10 cellular contexts compared by ENCODE assay signal in the genomic region with DNA sequence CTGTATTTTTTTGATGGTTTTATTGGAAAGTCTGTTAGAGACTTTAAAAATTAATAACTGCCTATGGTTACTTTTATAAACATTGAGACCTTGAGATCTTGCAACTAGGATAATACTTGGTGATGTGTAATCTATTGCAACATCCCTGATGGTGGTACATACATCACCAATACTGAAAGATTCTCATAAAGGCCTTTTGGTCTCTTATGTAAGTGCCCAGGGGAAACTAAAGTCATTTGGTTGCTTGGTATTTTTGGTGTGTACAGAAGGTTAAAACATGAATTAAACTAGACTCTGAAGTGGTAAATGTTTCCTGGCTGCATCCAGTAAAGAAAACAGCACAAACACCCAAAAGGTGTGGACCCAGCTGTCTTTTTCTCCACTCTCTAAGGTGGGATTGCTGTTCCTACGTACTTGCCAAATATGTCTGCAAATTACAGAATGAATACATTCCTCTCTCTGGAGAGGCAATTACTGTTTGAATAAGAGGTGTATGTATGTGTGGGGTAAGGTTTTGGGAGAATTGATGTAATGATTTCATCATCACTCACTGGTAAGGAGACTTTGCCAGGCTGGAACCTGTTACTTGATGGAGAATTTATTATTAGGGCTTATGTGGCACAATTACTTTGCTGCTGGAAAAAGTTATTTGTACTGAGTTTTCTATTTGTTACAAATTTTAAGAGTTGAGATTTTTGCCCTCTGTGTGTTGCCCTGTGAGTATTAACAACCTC. TPM values are rescaled to one million over a fixed set of nuclear protein-coding genes. Genes with fewer than 3 reads are reported as not detected.
DNase-seq lines count a peak whose midpoint lies in the region; ATAC-seq and TF ChIP-seq lines count a peak whose summit lies in the region.
"Had no signal": no experiment of that assay in that cellular context is flagged by ENCODE, and none has a peak within 500 bp of the region (broad histone marks: within the 10 kb centered on the region; RNA-seq: fewer than 3 reads in every experiment).

No MANE protein-coding gene starts in this region.

- peak overlapping the region; percentile 95 for H3K4me3 ChIP-seq in OCI-LY7 (ENCODE audit: low read depth, low read length, poor library complexity, severe bottlenecking)
- H3K4me3 ChIP-seq in epithelial cell of esophagus (ENCODE audit: low read length): no peak overlapping the region
- H3K4me3 ChIP-seq in osteoblast (ENCODE audit: insufficient read depth, low read length): no peak overlapping the region

- no peak for DNase-seq in activated naive CD4-positive, alpha-beta T cell (lab: John Stamatoyannopoulos, UW)
- DNase-seq in OCI-LY7 (ENCODE audit: low spot score) (no peak), epithelial cell of esophagus (ENCODE audit: low read depth) (peak; percentile 55), type B pancreatic cell (ENCODE audit: extremely low spot score, unreplicated experiment) (no peak), omental fat pad (ENCODE audit: low spot score) (no peak), DMS53 (lab: John Stamatoyannopoulos, UW) (no peak), osteoblast (ENCODE audit: insufficient read length, low spot score, missing footprints) (no peak)
- DNase-seq: activated CD4-positive, alpha-beta T cell treated with anti-CD3 and anti-CD28 coated beads, Interleukin-2, amount 50 U/mL, for 1 hour had no signal

- no peak overlapping the region for H2AFZ ChIP-seq in OCI-LY7 (ENCODE audit: low read length)
- no peak overlapping the region for H2AFZ ChIP-seq in osteoblast (ENCODE audit: low read length)

- H4K20me1 ChIP-seq in OCI-LY7 (ENCODE audit: insufficient read depth, low read length) (peaks cover 64% of the 10 kb centered on the region), osteoblast (ENCODE audit: insufficient read depth, low read length) (peaks cover 44% of the 10 kb centered on the region)

- TF ChIP-seq CTCF in OCI-LY7 (conservative IDR thresholded peaks at IDR 0.05; ENCODE audit: low read length) (no peak), epithelial cell of esophagus (IDR thresholded peaks at IDR 0.05; ENCODE audit: insufficient read depth, low read depth, low read length, missing control alignments) (no peak), type B pancreatic cell (conservative IDR thresholded peaks at IDR 0.05) (no peak), omental fat pad (IDR thresholded peaks at IDR 0.05) (no peak), osteoblast (IDR thresholded peaks at IDR 0.05; ENCODE audit: extremely low read depth, low read depth, low read length) (no peak)

- H3K36me3 ChIP-seq in OCI-LY7 (ENCODE audit: insufficient read depth, low read length) (peaks cover 61% of the 10 kb centered on the region), osteoblast (ENCODE audit: insufficient read depth, low read length) (no peaks in the 10 kb centered on the region)

- H3K27me3 Mint-ChIP-seq in activated naive CD4-positive, alpha-beta T cell treated with anti-CD3 and anti-CD28 coated beads, Interleukin-2, amount 50 U/mL, for 24 hours: no peaks in the 10 kb centered on the region
- no peaks in the 10 kb centered on the region for H3K27me3 Mint-ChIP-seq in type B pancreatic cell

- intact Hi-C loops in OCI-LY7 (cut with micrococcal nuclease; ENCODE audit: unreplicated experiment): loop anchor here (2.0 to 10.0 kb wide), 4 partner anchors 162 to 285 kb away; no protein-coding TSS in a partner anchor

- H3K27ac Mint-ChIP-seq in activated naive CD4-positive, alpha-beta T cell treated with anti-CD3 and anti-CD28 coated beads, Interleukin-2, amount 50 U/mL, for 24 hours: peak overlapping the region; percentile 85
- H3K27ac Mint-ChIP-seq in type B pancreatic cell: peak overlapping the region; percentile 71

- peaks cover 68% of the 10 kb centered on the region for H3K4me1 Mint-ChIP-seq in activated naive CD4-positive, alpha-beta T cell treated with anti-CD3 and anti-CD28 coated beads, Interleukin-2, amount 50 U/mL, for 24 hours
- H3K4me1 Mint-ChIP-seq in type B pancreatic cell (ENCODE audit: unreplicated experiment): peaks cover 57% of the 10 kb centered on the region

- peak overlapping the region; percentile 72 for H3K4me3 Mint-ChIP-seq in activated naive CD4-positive, alpha-beta T cell treated with anti-CD3 and anti-CD28 coated beads, Interleukin-2, amount 50 U/mL, for 24 hours
- H3K4me3 Mint-ChIP-seq in type B pancreatic cell: peak overlapping the region; percentile 85

- H3K79me2 ChIP-seq in OCI-LY7 (ENCODE audit: insufficient read depth, low read depth, low read length) (peaks cover 96% of the 10 kb centered on the region), osteoblast (ENCODE audit: insufficient read depth, low read length) (peaks cover 80% of the 10 kb centered on the region)

- H3K27ac ChIP-seq in OCI-LY7 (ENCODE audit: low read depth, low read length, poor library complexity, severe bottlenecking): peak overlapping the region; percentile 54
- H3K27ac ChIP-seq in osteoblast (ENCODE audit: low read depth, low read length): no peak overlapping the region
- H3K27ac ChIP-seq: C4-2B had no signal

- no peaks in the 10 kb centered on the region for H3K9me2 ChIP-seq in OCI-LY7 (ENCODE audit: insufficient read depth, low read length)

- no TSS peak for BruUV-seq in OCI-LY7 (replicated peaks; lab: Mats Ljungman, UMichigan)

- no peak for ATAC-seq in omental fat pad (ENCODE audit: low FRiP score)

- H3K9me3 ChIP-seq in OCI-LY7 (ENCODE audit: low read length) (no peaks in the 10 kb centered on the region), osteoblast (ENCODE audit: low read depth, low read length) (no peaks in the 10 kb centered on the region)

- POLR2A ChIA-PET in OCI-LY7 (lab: Charles Lee): interaction anchor here (0.6 to 1.9 kb wide), 9 partner anchors 11 to 205 kb away, joined by 3 to 7 read pairs (median 3); no protein-coding TSS in a partner anchor

- H3K27me3 ChIP-seq in osteoblast (ENCODE audit: insufficient read depth, low read length): no peaks in the 10 kb centered on the region

- H3K4me1 ChIP-seq in OCI-LY7 (ENCODE audit: insufficient read depth, low read length, poor library complexity, severe bottlenecking) (peaks cover 64% of the 10 kb centered on the region), osteoblast (ENCODE audit: insufficient read depth, low read length) (peaks cover 16% of the 10 kb centered on the region)

- peak overlapping the region; percentile 92 for H3K4me2 ChIP-seq in OCI-LY7 (ENCODE audit: low read length)
- no peak overlapping the region for H3K4me2 ChIP-seq in osteoblast (ENCODE audit: insufficient read depth, low read length)

- CTCF ChIA-PET in OCI-LY7 (lab: Charles Lee; ENCODE audit: unreplicated experiment): interaction anchor here (1.5 kb wide), 1 partner anchor 18 kb away, joined by 6 read pairs; no protein-coding TSS in a partner anchor

- H3K9me3 Mint-ChIP-seq in activated naive CD4-positive, alpha-beta T cell treated with anti-CD3 and anti-CD28 coated beads, Interleukin-2, amount 50 U/mL, for 24 hours: no peaks in the 10 kb centered on the region
- H3K9me3 Mint-ChIP-seq in type B pancreatic cell: no peaks in the 10 kb centered on the region

- peaks cover 2% of the 10 kb centered on the region for H3K36me3 Mint-ChIP-seq in activated naive CD4-positive, alpha-beta T cell treated with anti-CD3 and anti-CD28 coated beads, Interleukin-2, amount 50 U/mL, for 24 hours
- no peaks in the 10 kb centered on the region for H3K36me3 Mint-ChIP-seq in type B pancreatic cell

RNA-seq across cellular contexts. Expression of gene B3GNT2, which starts 3.6 kb away (rescaled TPM):
- 63.0 and 65.8 TPM in 2 replicates for total RNA-seq in OCI-LY7 (2014; rRNA removed; shearing (Covaris generic))
- total RNA-seq in OCI-LY7 (2022) (47.9 and 51.1 TPM in 2 replicates), type B pancreatic cell (ENCODE audit: low replicate concordance) (23.5 and 56.0 TPM in 2 replicates), omental fat pad (10 to 100 TPM; 16.6 to 29.4 (median 24.0) TPM), osteoblast (19.2 and 21.7 TPM in 2 replicates)
